8 cellular contexts compared by ENCODE assay signal in genomic region chr12:53727310-53728041, GRCh38. TPM values are rescaled to one million over a fixed set of nuclear protein-coding genes. Genes with fewer than 3 reads are reported as not detected.
DNase-seq lines count a peak whose midpoint lies in the region; ATAC-seq and TF ChIP-seq lines count a peak whose summit lies in the region.

Gene CALCOCO1 (minus strand): TSS chr12:53727452. CDS start chr12:53725242, 2,210 bp downstream.

- H3K4me1 Mint-ChIP-seq in activated naive CD8-positive, alpha-beta T cell treated with anti-CD3 and anti-CD28 coated beads, Interleukin-2, amount 50 U/mL, for 24 hours, result peaks cover 22% of the 10 kb centered on the region

- peaks cover 2% of the 10 kb centered on the region for H3K27me3 Mint-ChIP-seq in activated naive CD8-positive, alpha-beta T cell treated with anti-CD3 and anti-CD28 coated beads, Interleukin-2, amount 50 U/mL, for 24 hours

- H3K27ac Mint-ChIP-seq in activated naive CD8-positive, alpha-beta T cell treated with anti-CD3 and anti-CD28 coated beads, Interleukin-2, amount 50 U/mL, for 24 hours, result peak within 1 kb of the TSS; percentile 81

- H3K27me3 ChIP-seq in ovary (no peaks in the 10 kb centered on the region), thyroid gland (no peaks in the 10 kb centered on the region)

- peak within 1 kb of the TSS; percentile 94 for H3K4me3 ChIP-seq in GM12865 (ENCODE audit: low read depth, low read length)
- peak within 1 kb of the TSS; percentile 85 for H3K4me3 ChIP-seq in ovary
- H3K4me3 ChIP-seq in thyroid gland (replicated peaks in 1 of 3), result peak within 1 kb of the TSS; percentile 44 to 83 (median 65)

- H3K4me1 ChIP-seq in ovary (ENCODE audit: insufficient read depth), result peaks cover 10% of the 10 kb centered on the region
- H3K4me1 ChIP-seq in thyroid gland, result peaks cover 10 to 13% of the 10 kb centered on the region in 2 donors

- no peak for TF ChIP-seq EP300 in ovary (IDR thresholded peaks at IDR 0.05)

- no peaks in the 10 kb centered on the region for H3K36me3 Mint-ChIP-seq in activated naive CD8-positive, alpha-beta T cell treated with anti-CD3 and anti-CD28 coated beads, Interleukin-2, amount 50 U/mL, for 24 hours (ENCODE audit: low read depth)

- WGBS in ovary, 3 donors, result 0 to 1% (median 0%) methylated on average over 34 to 38 of the region's 38 CpGs
- WGBS in thyroid gland, 2 donors, result 0 to 1% methylated on average over 37 to 38 of the region's 38 CpGs

- DNase-seq in GM12865 (ENCODE audit: low read depth), result peak; percentile 99
- DNase-seq in NCI-H1417 treated with DMSO at 0.1 percent for 48 hours (lab: John Stamatoyannopoulos, UW), result peak; percentile 97
- DNase-seq in SW480 (ENCODE audit: low spot score), result peak; percentile 98
- DNase-seq in activated naive CD8-positive, alpha-beta T cell treated with anti-CD3 and anti-CD28 coated beads, Interleukin-2, amount 50 U/mL, for 24 hours, result peak; percentile 94
- DNase-seq in Right ventricle myocardium inferior (ENCODE audit: missing footprints), result peak; percentile 99
- DNase-seq in ovary, result peak; percentile 95 to 97 (median 96)
- peak; percentile 98 for DNase-seq in thyroid gland

- intact Hi-C loops in Right ventricle myocardium inferior (cut with DNase I) (no loop called here), ovary (cut with DNase I) (no loop called here), thyroid gland (cut with DNase I) (no loop called here)

- TF ChIP-seq POLR2A in ovary (IDR thresholded peaks at IDR 0.05) (no peak), thyroid gland (IDR thresholded peaks at IDR 0.05) (peak; percentile 26 to 67)

- H3K4me3 Mint-ChIP-seq in activated naive CD8-positive, alpha-beta T cell treated with anti-CD3 and anti-CD28 coated beads, Interleukin-2, amount 50 U/mL, for 24 hours, result peak within 1 kb of the TSS; percentile 89

- TF ChIP-seq CTCF in GM12865 (IDR thresholded peaks at IDR 0.05; ENCODE audit: insufficient read depth, low read depth, low read length, missing control alignments), result no peak
- TF ChIP-seq CTCF in ovary (IDR thresholded peaks at IDR 0.05), result no peak
- TF ChIP-seq CTCF in thyroid gland (IDR thresholded peaks at IDR 0.05), result no peak

- no peaks in the 10 kb centered on the region for H3K36me3 ChIP-seq in ovary
- H3K36me3 ChIP-seq in thyroid gland, result peaks cover 10 to 24% of the 10 kb centered on the region in 2 donors

- H3K9me3 ChIP-seq in ovary (no peaks in the 10 kb centered on the region), thyroid gland (no peaks in the 10 kb centered on the region)

- H3K9me3 Mint-ChIP-seq in activated naive CD8-positive, alpha-beta T cell treated with anti-CD3 and anti-CD28 coated beads, Interleukin-2, amount 50 U/mL, for 24 hours, result no peaks in the 10 kb centered on the region

- H3K27ac ChIP-seq in ovary (peak within 1 kb of the TSS in 1 of 2 donors; percentile 63), thyroid gland (peak within 1 kb of the TSS in 2 of 3 donors; percentile 56 to 64)

- ATAC-seq in HG02763 (IDR thresholded peaks at IDR 0.05; ENCODE audit: unreplicated experiment) (peak; percentile 99), Right ventricle myocardium inferior (peak; percentile 100)
- peak; percentile 99 for ATAC-seq in activated naive CD8-positive, alpha-beta T cell treated with anti-CD3 and anti-CD28 coated beads, Interleukin-2, amount 50 U/mL, for 24 hours

RNA-seq across cellular contexts. Expression of gene CALCOCO1, which starts in this region (rescaled TPM):
- 186 TPM for total RNA-seq in Right ventricle myocardium inferior
- total RNA-seq in ovary, result 100 to 1,000 TPM in 5 of 7 donors, 10 to 100 TPM in 2; 52.2 to 170 (median 134) TPM
- polyA plus RNA-seq in ovary, result 100 to 1,000 TPM; 142 to 202 TPM
- total RNA-seq in thyroid gland, result 100 to 1,000 TPM; 153 to 212 (median 155) TPM
